ENCODE assay signal across 9 cellular contexts in the genomic region with DNA sequence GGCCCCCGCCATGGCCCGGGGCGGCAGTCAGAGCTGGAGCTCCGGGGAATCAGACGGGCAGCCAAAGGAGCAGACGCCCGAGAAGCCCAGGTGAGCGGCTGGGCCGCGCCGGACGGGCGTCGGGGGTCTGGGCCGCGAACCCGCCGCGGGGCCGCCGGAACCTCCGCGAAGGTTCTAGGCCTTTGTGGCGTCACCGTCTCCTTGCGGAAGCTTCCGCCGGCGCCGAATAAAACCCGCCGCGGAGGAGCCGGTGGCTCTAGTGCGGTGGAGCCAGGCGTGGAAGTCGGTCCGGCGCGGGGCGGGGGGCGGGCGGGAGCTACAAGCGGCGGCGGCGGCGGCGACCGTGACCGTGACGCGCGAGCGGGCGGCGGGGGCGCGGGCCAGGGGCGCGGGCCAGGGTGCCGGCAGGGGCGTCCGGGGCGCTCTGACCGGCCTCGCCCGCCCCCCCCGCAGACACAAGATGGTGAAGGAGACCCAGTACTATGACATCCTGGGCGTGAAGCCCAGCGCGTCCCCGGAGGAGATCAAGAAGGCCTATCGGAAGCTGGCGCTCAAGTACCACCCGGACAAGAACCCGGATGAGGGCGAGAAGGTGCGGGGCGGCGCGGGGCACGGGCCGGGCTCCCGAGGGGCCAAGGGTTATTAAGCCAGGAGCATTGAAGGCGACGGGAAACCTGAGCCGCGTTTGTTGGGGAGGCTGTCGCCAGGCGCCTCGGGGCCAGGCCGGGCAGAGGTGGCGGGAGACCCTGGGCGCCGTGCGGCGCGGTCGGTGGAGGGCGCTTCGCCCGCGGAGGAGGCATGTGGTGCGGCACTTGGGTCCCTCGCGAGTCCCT. TPM values are rescaled to one million over a fixed set of nuclear protein-coding genes. Genes with fewer than 3 reads are reported as not detected.
DNase-seq lines count a peak whose midpoint lies in the region; ATAC-seq, FAIRE-seq and TF ChIP-seq lines count a peak whose summit lies in the region.
"Had no signal": no experiment of that assay in that cellular context is flagged by ENCODE, and none has a peak within 500 bp of the region (broad histone marks: within the 10 kb centered on the region; RNA-seq: fewer than 3 reads in every experiment).

TSS of gene DNAJA4 (plus strand) at position 259 of the 833 bp plus-strand sequence. CDS start at position 461, 202 bp downstream.

- peak within 1 kb of the TSS in 1 of 4 donors; percentile 33 for H3K27ac ChIP-seq in body of pancreas
- peak within 1 kb of the TSS; percentile 53 to 87 (median 78) for H3K27ac ChIP-seq in spleen

- H3K9me3 ChIP-seq in body of pancreas (no peaks in the 10 kb centered on the region), iPS-18c (ENCODE audit: control insufficient read depth, insufficient read depth, low read length) (peaks cover 3% of the 10 kb centered on the region), spleen (no peaks in the 10 kb centered on the region)

- DNase-seq in GM18507 (ENCODE audit: extremely low spot score, insufficient read length, low read depth) (peak; percentile 48), T-helper 9 cell (peak; percentile 56), body of pancreas (peak; percentile 48 to 67 (median 55)), spleen (peak; percentile 87), amniotic stem cell (lab: John Stamatoyannopoulos, UW) (no peak), GDM1 (lab: John Stamatoyannopoulos, UW) (no peak)

- WGBS in body of pancreas, 2 donors: 2 to 10% methylated on average over 26 to 55 of the region's 107 CpGs
- 2 to 6% (median 4%) methylated on average over 36 to 107 of the region's 107 CpGs for WGBS in spleen, 5 donors

- H3K4me1 ChIP-seq in body of pancreas (peaks cover 25% of the 10 kb centered on the region), spleen (peaks cover 9 to 39% (median 26%) of the 10 kb centered on the region in 6 donors)

- no peak for TF ChIP-seq CTCF in body of pancreas (IDR thresholded peaks at IDR 0.05)
- peak in 3 of 11 experiments; percentile 19 to 22 (median 20) for TF ChIP-seq CTCF in spleen (IDR thresholded peaks at IDR 0.05 in 8 of 11, conservative IDR thresholded peaks at IDR 0.05 in 3 of 11)

- no peaks in the 10 kb centered on the region for H3K36me3 ChIP-seq in body of pancreas (replicated peaks in 1 of 2; ENCODE audit: insufficient read depth in 1 of 2, low read depth in 2 of 2)
- no peaks in the 10 kb centered on the region for H3K36me3 ChIP-seq in spleen

- intact Hi-C loops in body of pancreas (cut with DNase I) (no loop called here), spleen (cut with DNase I; ENCODE audit: low total_unique reads) (no loop called here)

- peak; percentile 58 for ATAC-seq in body of pancreas
- ATAC-seq in HG03175 (IDR thresholded peaks at IDR 0.05; ENCODE audit: unreplicated experiment): no peak

- no peak for FAIRE-seq in GM18507 (lab: Jason Lieb, UNC)
- FAIRE-seq: TTC549 had no signal

- no peaks in the 10 kb centered on the region for H3K27me3 ChIP-seq in body of pancreas
- no peaks in the 10 kb centered on the region for H3K27me3 ChIP-seq in spleen (replicated peaks in 1 of 7)

- TF ChIP-seq POLR2A in body of pancreas (IDR thresholded peaks at IDR 0.05) (peak in 2 of 3 donors; percentile 14 to 19), spleen (IDR thresholded peaks at IDR 0.05) (no peak)

- H3K4me3 ChIP-seq in body of pancreas: peak within 1 kb of the TSS; percentile 28 to 40
- H3K4me3 ChIP-seq in iPS-18c (ENCODE audit: insufficient read depth, low read depth, low read length): peak within 1 kb of the TSS; percentile 49; the same call in 1 of the 2 replicates
- peak within 1 kb of the TSS; percentile 52 to 80 (median 58) for H3K4me3 ChIP-seq in spleen

RNA-seq across cellular contexts. Expression of gene DNAJA4, which starts in this region (rescaled TPM):
- total RNA-seq in body of pancreas: 1 to 10 TPM; 5.9 to 8.0 TPM
- 10 to 100 TPM; 12.7 to 51.7 (median 18.1) TPM for total RNA-seq in spleen
- 10 to 100 TPM in 1 of 3 donors, 1 to 10 TPM in 2; 6.0 to 10.5 (median 7.2) TPM for polyA plus RNA-seq in spleen

Comparison
In these comparisons a context has a peak if more than half of its experiments do, and no peak if none do; other contexts are left out.
1. DNase-seq: peak in GM18507 (single experiment), T-helper 9 cell (single experiment), body of pancreas (4 of 4) and spleen (single experiment); none in amniotic stem cell (single experiment) and GDM1 (single experiment).
2. POLR2A ChIP-seq: peak in body of pancreas (2 of 3); none in spleen (0 of 3).
3. Peak in every context shown above with its lines, with median percentiles within 50 percentile points of each other: H3K4me3 ChIP-seq.